32 cellular contexts compared by ENCODE assay signal in genomic region chr5:35171991-35172390, GRCh38. TPM values are rescaled to one million over a fixed set of nuclear protein-coding genes. Genes with fewer than 3 reads are reported as not detected.
"Had no signal": no experiment of that assay in that cellular context is flagged by ENCODE, and none has a peak within 500 bp of the region (broad histone marks: within the 10 kb centered on the region; RNA-seq: fewer than 3 reads in every experiment).

No MANE protein-coding gene starts in this region.

- H3K36me3 Mint-ChIP-seq: activated CD8-positive, alpha-beta memory T cell treated with anti-CD3 and anti-CD28 coated beads, Interleukin-2, amount 10 ng/mL, durations not matched to agents 7 days and 5 days; activated naive CD8-positive, alpha-beta T cell; naive thymus-derived CD4-positive, alpha-beta T cell had no signal

- H3K4me3 Mint-ChIP-seq: activated CD4-positive, alpha-beta T cell treated with anti-CD3 and anti-CD28 coated beads, Interleukin-2, amount 10 ng/mL, durations not matched to agents 7 days and 5 days; activated CD8-positive, alpha-beta memory T cell treated with anti-CD3 and anti-CD28 coated beads, Interleukin-2, amount 10 ng/mL, durations not matched to agents 7 days and 5 days; activated CD8-positive, alpha-beta T cell treated with anti-CD3 and anti-CD28 coated beads, Interleukin-2, amount 10 ng/mL, durations not matched to agents 7 days and 5 days; activated naive CD8-positive, alpha-beta T cell; central memory CD8-positive, alpha-beta T cell; naive thymus-derived CD4-positive, alpha-beta T cell; WTC11 had no signal

- H3K27me3 Mint-ChIP-seq: central memory CD8-positive, alpha-beta T cell had no signal

- DNase-seq: activated CD4-positive, alpha-beta T cell treated with anti-CD3 and anti-CD28 coated beads for 1 hour; activated CD4-positive, alpha-beta T cell treated with anti-CD3 and anti-CD28 coated beads, Interleukin-2, amount 10 ng/mL, durations not matched to agents 7 days and 5 days; activated CD8-positive, alpha-beta memory T cell treated with anti-CD3 and anti-CD28 coated beads, Interleukin-2, amount 10 ng/mL, durations not matched to agents 7 days and 5 days; activated CD8-positive, alpha-beta T cell treated with anti-CD3 and anti-CD28 coated beads, Interleukin-2, amount 10 ng/mL, durations not matched to agents 7 days and 5 days; activated effector memory CD4-positive, alpha-beta T cell treated with Interleukin-2 at 50 U/mL for 16 hours; activated naive CD4-positive, alpha-beta T cell treated with Interleukin-2 at 50 U/mL for 16 hours; activated T-cell treated with anti-CD3 and anti-CD28 coated beads, Interleukin-2, amount 50 U/mL, for 48 hours; anterior cingulate cortex; dermis blood vessel endothelial cell; effector CD4-positive, alpha-beta T cell; esophagus squamous epithelium; foreskin melanocyte; heart right ventricle; kidney glomerular epithelial cell; left ventricle myocardium inferior; naive thymus-derived CD4-positive, alpha-beta T cell; ovary; retina; stimulated activated CD4-positive, alpha-beta T cell treated with anti-CD3 and anti-CD28 coated beads, Interleukin-12 subunit alpha, Interleukin-12 subunit beta, amount 100 ng/mL, for 4 hours; stimulated activated CD4-positive, alpha-beta T cell treated with anti-CD3 and anti-CD28 coated beads, Interleukin-4, amount 100 ng/mL, for 1 hour; T-helper 2 cell; upper lobe of left lung had no signal

- H3K4me1 Mint-ChIP-seq: activated CD4-positive, alpha-beta T cell treated with anti-CD3 and anti-CD28 coated beads, Interleukin-2, amount 10 ng/mL, durations not matched to agents 7 days and 5 days; activated CD8-positive, alpha-beta memory T cell treated with anti-CD3 and anti-CD28 coated beads, Interleukin-2, amount 10 ng/mL, durations not matched to agents 7 days and 5 days; central memory CD8-positive, alpha-beta T cell; naive thymus-derived CD4-positive, alpha-beta T cell; WTC11 had no signal

- H3K27me3 ChIP-seq: esophagus squamous epithelium, heart right ventricle, ovary, upper lobe of left lung had no signal

- ATAC-seq: activated CD8-positive, alpha-beta memory T cell treated with anti-CD3 and anti-CD28 coated beads, Interleukin-2, amount 10 ng/mL, durations not matched to agents 7 days and 5 days; activated CD8-positive, alpha-beta T cell treated with anti-CD3 and anti-CD28 coated beads, Interleukin-2, amount 10 ng/mL, durations not matched to agents 7 days and 5 days; heart right ventricle; naive thymus-derived CD4-positive, alpha-beta T cell; sciatic nerve; WTC11 had no signal

- H3K27ac ChIP-seq: epithelial cell of prostate, esophagus squamous epithelium, heart right ventricle, left ventricle myocardium inferior, ovary, prostate gland, skin epidermis, thoracic aorta, upper lobe of left lung had no signal

- H3K27ac Mint-ChIP-seq: activated CD4-positive, alpha-beta T cell treated with anti-CD3 and anti-CD28 coated beads, Interleukin-2, amount 10 ng/mL, durations not matched to agents 7 days and 5 days; activated CD8-positive, alpha-beta memory T cell treated with anti-CD3 and anti-CD28 coated beads, Interleukin-2, amount 10 ng/mL, durations not matched to agents 7 days and 5 days; activated CD8-positive, alpha-beta T cell treated with anti-CD3 and anti-CD28 coated beads, Interleukin-2, amount 10 ng/mL, durations not matched to agents 7 days and 5 days; activated naive CD8-positive, alpha-beta T cell; naive thymus-derived CD4-positive, alpha-beta T cell; WTC11 had no signal

RNA-seq across cellular contexts. Expression of gene PRLR, which starts 58.3 kb away (rescaled TPM):
- total RNA-seq: activated CD4-positive, alpha-beta T cell treated with anti-CD3 and anti-CD28 coated beads, Interleukin-2, amount 10 ng/mL, durations not matched to agents 7 days and 5 days; activated CD8-positive, alpha-beta T cell treated with anti-CD3 and anti-CD28 coated beads, Interleukin-2, amount 10 ng/mL, durations not matched to agents 7 days and 5 days; bronchial epithelial cell; dermis blood vessel endothelial cell; glomerular endothelial cell had no signal
- polyA plus RNA-seq: naive thymus-derived CD4-positive, alpha-beta T cell had no signal
